Comparison of ENCODE assay signal across 11 cellular contexts in the genomic region with DNA sequence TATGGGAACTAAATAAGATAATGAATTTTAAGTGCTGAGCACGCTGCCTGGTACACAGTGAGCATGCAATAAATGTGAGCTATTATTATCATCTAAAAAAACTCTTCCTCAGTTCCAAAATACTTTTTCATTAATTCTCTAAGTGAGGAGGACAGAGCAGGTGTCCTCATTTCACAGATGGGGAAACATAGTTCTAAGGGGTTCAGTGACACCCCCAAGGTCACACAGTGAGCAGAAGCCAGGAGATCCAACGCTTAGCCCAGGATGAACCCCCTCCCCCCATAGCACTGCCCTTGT. TPM values are rescaled to one million over a fixed set of nuclear protein-coding genes. Genes with fewer than 3 reads are reported as not detected.
DNase-seq lines count a peak whose midpoint lies in the region; ATAC-seq and TF ChIP-seq lines count a peak whose summit lies in the region.
"Had no signal": no experiment of that assay in that cellular context is flagged by ENCODE, and none has a peak within 500 bp of the region (broad histone marks: within the 10 kb centered on the region; RNA-seq: fewer than 3 reads in every experiment).

No MANE protein-coding gene starts in this region.

- H3K9me3 Mint-ChIP-seq in activated naive CD8-positive, alpha-beta T cell (ENCODE audit: low read depth) = no peaks in the 10 kb centered on the region
- H3K9me3 Mint-ChIP-seq in activated naive CD8-positive, alpha-beta T cell treated with anti-CD3 and anti-CD28 coated beads for 36 hours = no peaks in the 10 kb centered on the region
- H3K9me3 Mint-ChIP-seq in glutamatergic neuron (ENCODE audit: unreplicated experiment) = peaks cover 2% of the 10 kb centered on the region
- H3K9me3 Mint-ChIP-seq: CD8-positive, alpha-beta memory T cell; neural crest cell had no signal

- H3K4me1 ChIP-seq in Panc1 (ENCODE audit: control insufficient read depth, insufficient read depth, low read length) (no peaks in the 10 kb centered on the region), upper lobe of right lung (peaks cover 10% of the 10 kb centered on the region)

- DNase-seq in activated naive CD8-positive, alpha-beta T cell treated with anti-CD3 and anti-CD28 coated beads for 36 hours = no peak
- DNase-seq in Panc1 (ENCODE audit: low read depth, low spot score) (no peak), glutamatergic neuron (no peak), upper lobe of right lung (no peak), activated gamma-delta T cell treated with Interleukin-2 at 50 U/mL for 16 hours (no peak)

- peak overlapping the region; percentile 15; the same call in 1 of the 2 replicates for H3K27ac ChIP-seq in Panc1 (ENCODE audit: low read length)
- H3K27ac ChIP-seq in upper lobe of right lung = peak overlapping the region; percentile 42

- H3K27ac Mint-ChIP-seq in activated naive CD8-positive, alpha-beta T cell = peak overlapping the region; percentile 41
- H3K27ac Mint-ChIP-seq in activated naive CD8-positive, alpha-beta T cell treated with anti-CD3 and anti-CD28 coated beads for 36 hours = no peak overlapping the region
- peak overlapping the region; percentile 38 for H3K27ac Mint-ChIP-seq in glutamatergic neuron (ENCODE audit: unreplicated experiment)

- H3K36me3 Mint-ChIP-seq in activated naive CD8-positive, alpha-beta T cell = no peaks in the 10 kb centered on the region
- no peaks in the 10 kb centered on the region for H3K36me3 Mint-ChIP-seq in activated naive CD8-positive, alpha-beta T cell treated with anti-CD3 and anti-CD28 coated beads for 36 hours
- H3K36me3 Mint-ChIP-seq in glutamatergic neuron (ENCODE audit: unreplicated experiment) = no peaks in the 10 kb centered on the region
- H3K36me3 Mint-ChIP-seq: CD8-positive, alpha-beta memory T cell had no signal

- intact Hi-C loops in Panc1 (cut with micrococcal nuclease; ENCODE audit: unreplicated experiment) = no loop called here
- intact Hi-C loops in upper lobe of right lung (cut with DNase I) = no loop called here

- in situ Hi-C loops in Panc1 (cut with HindIII; ENCODE audit: low pct_unique_long_range_greater_than_20kb, low sequenced_read_pairs) = no loop called here

- H3K4me3 ChIP-seq in Panc1 (ENCODE audit: low read depth in 2 of 2, low read length in 2 of 2) = no peak overlapping the region
- no peak overlapping the region for H3K4me3 ChIP-seq in upper lobe of right lung

- no peaks in the 10 kb centered on the region for H3K27me3 ChIP-seq in Panc1 (ENCODE audit: control insufficient read depth, insufficient read depth, low read length)
- no peaks in the 10 kb centered on the region for H3K27me3 ChIP-seq in upper lobe of right lung
- H3K27me3 ChIP-seq: tibial nerve had no signal

- BruUV-seq in Panc1 (replicated peaks; lab: Mats Ljungman, UMichigan) = no TSS peak

- CTCF ChIA-PET in Panc1 (lab: Charles Lee) = interaction anchor here (0.6 kb wide), 1 partner anchor 40 kb away, joined by 4 read pairs; no protein-coding TSS in a partner anchor

- H3K27me3 Mint-ChIP-seq in activated naive CD8-positive, alpha-beta T cell = no peaks in the 10 kb centered on the region
- no peaks in the 10 kb centered on the region for H3K27me3 Mint-ChIP-seq in activated naive CD8-positive, alpha-beta T cell treated with anti-CD3 and anti-CD28 coated beads for 36 hours
- peaks cover 1% of the 10 kb centered on the region for H3K27me3 Mint-ChIP-seq in glutamatergic neuron (ENCODE audit: unreplicated experiment)
- H3K27me3 Mint-ChIP-seq: CD8-positive, alpha-beta memory T cell had no signal

- no peaks in the 10 kb centered on the region for H3K36me3 ChIP-seq in Panc1 (ENCODE audit: control insufficient read depth, insufficient read depth, low read length)
- no peaks in the 10 kb centered on the region for H3K36me3 ChIP-seq in upper lobe of right lung
- H3K36me3 ChIP-seq: tibial nerve had no signal

- no peak for TF ChIP-seq CTCF in Panc1 (IDR thresholded peaks at IDR 0.05)
- no peak for TF ChIP-seq CTCF in glutamatergic neuron (IDR thresholded peaks at IDR 0.05; ENCODE audit: partially characterized antibody, unreplicated experiment)
- TF ChIP-seq CTCF in upper lobe of right lung (IDR thresholded peaks at IDR 0.05) = no peak

- peaks cover 13% of the 10 kb centered on the region for H3K4me1 Mint-ChIP-seq in activated naive CD8-positive, alpha-beta T cell (ENCODE audit: low read depth)
- H3K4me1 Mint-ChIP-seq in activated naive CD8-positive, alpha-beta T cell treated with anti-CD3 and anti-CD28 coated beads for 36 hours = peaks cover 14% of the 10 kb centered on the region
- H3K4me1 Mint-ChIP-seq in glutamatergic neuron (ENCODE audit: low read depth, unreplicated experiment) = peaks cover under 1% of the 10 kb centered on the region

- no peak overlapping the region for H3K4me3 Mint-ChIP-seq in activated naive CD8-positive, alpha-beta T cell
- H3K4me3 Mint-ChIP-seq in activated naive CD8-positive, alpha-beta T cell treated with anti-CD3 and anti-CD28 coated beads for 36 hours = no peak overlapping the region
- peak overlapping the region; percentile 61 for H3K4me3 Mint-ChIP-seq in glutamatergic neuron (ENCODE audit: unreplicated experiment)

- ATAC-seq in Panc1 = no peak
- no peak for ATAC-seq in upper lobe of right lung
- no peak for ATAC-seq in HG03025 (IDR thresholded peaks at IDR 0.05; ENCODE audit: low FRiP score, unreplicated experiment)
- no peak for ATAC-seq in HG03045 (IDR thresholded peaks at IDR 0.05; ENCODE audit: unreplicated experiment)

- no peaks in the 10 kb centered on the region for H3K9me3 ChIP-seq in Panc1 (ENCODE audit: control insufficient read depth, insufficient read depth, low read depth, low read length)
- no peaks in the 10 kb centered on the region for H3K9me3 ChIP-seq in upper lobe of right lung
- H3K9me3 ChIP-seq: tibial nerve had no signal

- POLR2A ChIA-PET in Panc1 (lab: Charles Lee) = interaction anchor here (1.2 kb wide), 1 partner anchor 11 kb away, joined by 3 read pairs; no protein-coding TSS in a partner anchor

RNA-seq across cellular contexts. Expression of gene RRP12, which starts 6.8 kb away (rescaled TPM):
- total RNA-seq in activated naive CD8-positive, alpha-beta T cell treated with anti-CD3 and anti-CD28 coated beads for 36 hours = 10 to 100 TPM; 82.2 to 88.4 TPM
- total RNA-seq in Panc1 (2021; ENCODE audit: unreplicated experiment) = 94.9 TPM
- polyA plus RNA-seq in Panc1 (2012; ENCODE audit: insufficient read length) = 49.8 TPM
- total RNA-seq in glutamatergic neuron (ENCODE audit: unreplicated experiment) = 26.8 TPM
- 23.7 TPM for total RNA-seq in upper lobe of right lung

RNA-seq across cellular contexts. Expression of gene PGAM1, which starts 18.1 kb away (rescaled TPM):
- total RNA-seq in activated naive CD8-positive, alpha-beta T cell treated with anti-CD3 and anti-CD28 coated beads for 36 hours = 100 to 1,000 TPM; 933 to 982 TPM
- total RNA-seq in Panc1 (2021; ENCODE audit: unreplicated experiment) (726 TPM), glutamatergic neuron (ENCODE audit: unreplicated experiment) (374 TPM), upper lobe of right lung (139 TPM)
- 865 TPM for polyA plus RNA-seq in Panc1 (2012; ENCODE audit: insufficient read length)

RNA-seq across cellular contexts. Expression of gene EXOSC1, which starts 37.9 kb away (rescaled TPM):
- total RNA-seq in activated naive CD8-positive, alpha-beta T cell treated with anti-CD3 and anti-CD28 coated beads for 36 hours = 10 to 100 TPM; 48.4 to 53.7 TPM
- total RNA-seq in Panc1 (2021; ENCODE audit: unreplicated experiment) = 60.3 TPM
- 83.3 TPM for polyA plus RNA-seq in Panc1 (2012; ENCODE audit: insufficient read length)
- 27.1 TPM for total RNA-seq in glutamatergic neuron (ENCODE audit: unreplicated experiment)
- total RNA-seq in upper lobe of right lung = 27.0 TPM

RNA-seq across cellular contexts. Expression of gene ZDHHC16, which starts 38.1 kb away (rescaled TPM):
- total RNA-seq in activated naive CD8-positive, alpha-beta T cell treated with anti-CD3 and anti-CD28 coated beads for 36 hours = 10 to 100 TPM; 37.5 to 42.2 TPM
- 64.5 TPM for total RNA-seq in Panc1 (2021; ENCODE audit: unreplicated experiment)
- 58.1 TPM for polyA plus RNA-seq in Panc1 (2012; ENCODE audit: insufficient read length)
- 61.5 TPM for total RNA-seq in glutamatergic neuron (ENCODE audit: unreplicated experiment)
- total RNA-seq in upper lobe of right lung = 63.2 TPM
